ENCODE assay signal across 31 cellular contexts in genomic region chr18:13553449-13553848, GRCh38.
"Had no signal": no experiment of that assay in that cellular context is flagged by ENCODE, and none has a peak within 500 bp of the region (broad histone marks: within the 10 kb centered on the region; RNA-seq: fewer than 3 reads in every experiment).

No MANE protein-coding gene starts in this region.

- ATAC-seq: activated CD8-positive, alpha-beta T cell treated with anti-CD3 and anti-CD28 coated beads for 36 hours; activated naive CD8-positive, alpha-beta T cell treated with anti-CD3 and anti-CD28 coated beads, Interleukin-2, amount 50 U/mL, for 24 hours; body of pancreas; Panc1 had no signal

- H3K4me3 ChIP-seq: ascending aorta, body of pancreas, SJCRH30 had no signal

- H3K9me3 Mint-ChIP-seq: activated CD4-positive, alpha-beta T cell treated with anti-CD3 and anti-CD28 coated beads, Interleukin-2, amount 10 ng/mL, durations not matched to agents 7 days and 5 days; activated CD8-positive, alpha-beta T cell treated with anti-CD3 and anti-CD28 coated beads for 36 hours; activated naive CD8-positive, alpha-beta T cell treated with anti-CD3 and anti-CD28 coated beads, Interleukin-2, amount 50 U/mL, for 24 hours had no signal

- H3K27me3 ChIP-seq: ascending aorta, body of pancreas, SJCRH30 had no signal

- H3K27ac Mint-ChIP-seq: activated CD4-positive, alpha-beta T cell treated with anti-CD3 and anti-CD28 coated beads, Interleukin-2, amount 10 ng/mL, durations not matched to agents 7 days and 5 days; activated CD8-positive, alpha-beta T cell treated with anti-CD3 and anti-CD28 coated beads for 36 hours; activated naive CD8-positive, alpha-beta T cell treated with anti-CD3 and anti-CD28 coated beads, Interleukin-2, amount 50 U/mL, for 24 hours had no signal

- H3K9me3 ChIP-seq: ascending aorta, body of pancreas, SJCRH30, SK-N-SH had no signal

- H3K4me3 Mint-ChIP-seq: activated CD4-positive, alpha-beta T cell treated with anti-CD3 and anti-CD28 coated beads, Interleukin-2, amount 10 ng/mL, durations not matched to agents 7 days and 5 days; activated CD8-positive, alpha-beta T cell treated with anti-CD3 and anti-CD28 coated beads for 36 hours; activated naive CD8-positive, alpha-beta T cell treated with anti-CD3 and anti-CD28 coated beads, Interleukin-2, amount 50 U/mL, for 24 hours had no signal

- H3K27me3 Mint-ChIP-seq: activated CD4-positive, alpha-beta T cell treated with anti-CD3 and anti-CD28 coated beads, Interleukin-2, amount 10 ng/mL, durations not matched to agents 7 days and 5 days; activated CD8-positive, alpha-beta T cell treated with anti-CD3 and anti-CD28 coated beads for 36 hours; activated naive CD8-positive, alpha-beta T cell treated with anti-CD3 and anti-CD28 coated beads, Interleukin-2, amount 50 U/mL, for 24 hours had no signal

- H3K4me1 ChIP-seq: SJCRH30 had no signal

- H3K36me3 ChIP-seq: ascending aorta, SJCRH30 had no signal

- H3K27ac ChIP-seq: ascending aorta, body of pancreas, SJCRH30, VCaP had no signal

- DNase-seq: activated CD4-positive, alpha-beta T cell treated with anti-CD3 and anti-CD28 coated beads, Interleukin-2, amount 10 ng/mL, durations not matched to agents 7 days and 5 days; activated CD4-positive, CD25-positive, alpha-beta regulatory T cell; activated CD8-positive, alpha-beta T cell treated with anti-CD3 and anti-CD28 coated beads for 36 hours; activated naive CD4-positive, alpha-beta T cell treated with anti-CD3 and anti-CD28 coated beads, Interleukin-2, amount 50 U/mL, for 16 hours; activated naive CD8-positive, alpha-beta T cell treated with anti-CD3 and anti-CD28 coated beads, Interleukin-2, amount 50 U/mL, for 24 hours; activated T-cell treated with anti-CD3 and anti-CD28 coated beads for 4 hours; amniotic stem cell; body of pancreas; central memory CD4-positive, alpha-beta T cell; IMR-90; Kasumi-1; KBM-7; NCI-H1048; NCI-H1694; NCI-H2029; NCI-H2107; NCI-H2171 treated with DMSO at 0.1 percent for 48 hours; NCI-H345; NCI-H510A; NCI-H526 treated with DMSO at 0.1 percent for 48 hours; NCI-H82; NK-92 treated with Interleukin-12 subunit alpha and Interleukin-12 subunit beta, amount 100 ng/mL, for 24 hours; OCI-M1; Right ventricle myocardium superior; RPMI8226; SJCRH30; SK-N-SH; T-helper 1 cell had no signal
